ENCODE assay signal across 10 cellular contexts in the genomic region with DNA sequence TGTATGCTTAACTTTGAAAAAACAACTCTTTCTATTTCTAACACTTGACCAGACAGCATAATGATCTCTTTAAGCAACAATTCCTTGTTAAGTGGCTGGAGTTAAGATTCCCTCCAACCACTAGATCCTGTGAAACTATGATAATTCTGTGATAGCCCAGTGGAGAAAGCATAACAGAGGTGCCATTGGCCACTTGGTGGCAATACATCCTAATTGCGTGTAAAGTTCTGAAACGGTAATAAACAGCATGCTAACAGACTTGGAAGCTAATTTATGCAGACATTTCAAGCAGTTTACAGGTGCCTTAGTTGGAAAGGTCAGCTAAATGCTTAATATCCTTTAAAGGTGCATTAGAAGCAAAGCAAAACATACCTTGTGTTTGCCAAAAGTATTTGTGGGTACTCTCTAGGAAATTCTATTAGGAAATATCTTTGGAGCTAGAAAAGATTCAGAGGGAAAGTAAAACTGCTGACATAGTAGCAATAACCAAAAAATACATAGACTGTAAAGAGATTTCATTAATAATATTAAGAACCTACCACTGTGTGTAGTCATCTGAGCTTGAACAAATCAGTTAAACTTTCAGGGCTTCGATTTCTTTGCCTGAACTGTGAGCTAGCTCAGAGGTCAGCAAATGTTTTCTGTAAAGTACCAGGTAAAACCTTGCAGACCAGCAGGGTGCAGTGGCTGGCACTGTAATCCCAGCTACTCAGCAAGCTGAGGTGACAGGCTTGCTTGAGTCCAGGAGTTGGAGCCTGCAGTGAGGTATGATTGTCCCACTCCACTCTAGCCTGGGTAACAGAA. TPM values are rescaled to one million over a fixed set of nuclear protein-coding genes. Genes with fewer than 3 reads are reported as not detected.
DNase-seq lines count a peak whose midpoint lies in the region; ATAC-seq and TF ChIP-seq lines count a peak whose summit lies in the region.
"Had no signal": no experiment of that assay in that cellular context is flagged by ENCODE, and none has a peak within 500 bp of the region (broad histone marks: within the 10 kb centered on the region; RNA-seq: fewer than 3 reads in every experiment).

No MANE protein-coding gene starts in this region.

- no peak for ATAC-seq in aorta (ENCODE audit: low FRiP score)

- POLR2A ChIA-PET in RWPE1 (lab: Yijun Ruan, JAX; ENCODE audit: low non-redundant PET), result no interaction called here

- no peak overlapping the region for H3K4me3 ChIP-seq in coronary artery
- no peak overlapping the region for H3K4me3 ChIP-seq in aorta (ENCODE audit: low read length in 2 of 2)

- no peaks in the 10 kb centered on the region for H3K4me1 ChIP-seq in aorta (ENCODE audit: control insufficient read depth in 1 of 2, insufficient read depth in 2 of 2, low read length in 2 of 2)

- H3K36me3 ChIP-seq in aorta (ENCODE audit: control insufficient read depth in 1 of 2, insufficient read depth in 2 of 2, low read length in 1 of 2), result no peaks in the 10 kb centered on the region

- intact Hi-C loops in aorta (cut with DNase I), result no loop called here

- DNase-seq in GF-D8 (lab: John Stamatoyannopoulos, UW), result peak; percentile 44
- DNase-seq in GM20000 (ENCODE audit: low spot score), result no peak
- DNase-seq in RWPE1 (ENCODE audit: low spot score), result peak; percentile 48
- DNase-seq in kidney tubule cell (ENCODE audit: low spot score), result peak; percentile 38
- DNase-seq in COLO668 (lab: John Stamatoyannopoulos, UW; ENCODE audit: unreplicated experiment), result no peak
- no peak for DNase-seq in activated CD8-positive, alpha-beta memory T cell treated with anti-CD3 and anti-CD28 coated beads, Interleukin-2, amount 50 U/mL, for 4 hours
- no peak for DNase-seq in coronary artery (ENCODE audit: low spot score)
- DNase-seq in aorta, result no peak
- DNase-seq: head of caudate nucleus, NCI-H1436 treated with DMSO at 0.1 percent for 48 hours had no signal

- H3K27ac ChIP-seq in RWPE1 (no peak overlapping the region), coronary artery (no peak overlapping the region), aorta (ENCODE audit: low read depth in 1 of 2, low read length in 2 of 2) (no peak overlapping the region)

- no peaks in the 10 kb centered on the region for H3K9me3 ChIP-seq in aorta (ENCODE audit: control insufficient read depth, low read length)

- TF ChIP-seq CTCF in GM20000 (IDR thresholded peaks at IDR 0.05; ENCODE audit: extremely low read depth, missing control alignments), result peak; percentile 28
- TF ChIP-seq CTCF in RWPE1 (conservative IDR thresholded peaks at IDR 0.05; ENCODE audit: low read depth), result peak; percentile 59
- no peak for TF ChIP-seq CTCF in coronary artery (IDR thresholded peaks at IDR 0.05)

- CTCF ChIA-PET in RWPE1 (lab: Yijun Ruan, JAX), result interaction anchor here (0.6 to 1.6 kb wide), 18 partner anchors 14 to 759 kb away, joined by 3 to 12 read pairs (median 4); a partner anchor contains a TSS

- no peaks in the 10 kb centered on the region for H3K27me3 ChIP-seq in aorta (ENCODE audit: control insufficient read depth in 1 of 2, insufficient read depth in 2 of 2, low read length in 1 of 2)

- 37 to 38% methylated on average over 3 of the region's 3 CpGs for whole genome bisulfite sequencing in aorta, 2 donors

RNA-seq across cellular contexts. Expression of a gene that starts 19.0 kb away (rescaled TPM):
- total RNA-seq in aorta, result 1 to 10 TPM; 3.6 to 9.3 TPM
- 10 to 100 TPM in 1 of 2 donors, 1 to 10 TPM in 1; 5.7 to 11.4 TPM for polyA plus RNA-seq in aorta

Comparison
In these comparisons a context has a peak if more than half of its experiments do, and no peak if none do; other contexts are left out.
1. DNase-seq: peak in GF-D8 (single experiment), RWPE1 (single experiment) and kidney tubule cell (single experiment); none in GM20000 (single experiment), COLO668 (single experiment), activated CD8-positive, alpha-beta memory T cell treated with anti-CD3 and anti-CD28 coated beads, Interleukin-2, amount 50 U/mL, for 4 hours (single experiment), coronary artery (single experiment) and aorta (0 of 2).